28 cellular contexts compared by ENCODE assay signal in genomic region chr1:151067185-151067584, GRCh38. TPM values are rescaled to one million over a fixed set of nuclear protein-coding genes. Genes with fewer than 3 reads are reported as not detected.
A peak's percentile ranks its signal among the peaks of the same experiment; 100 is the strongest.
DNase-seq lines count a peak whose midpoint lies in the region; ATAC-seq and TF ChIP-seq lines count a peak whose summit lies in the region.
"Had no signal": no experiment of that assay in that cellular context is flagged by ENCODE, and none has a peak within 500 bp of the region (broad histone marks: within the 10 kb centered on the region; RNA-seq: fewer than 3 reads in every experiment).

No MANE protein-coding gene starts in this region.

- no peaks in the 10 kb centered on the region for H3K9me3 Mint-ChIP-seq in activated T-cell treated with anti-CD3 and anti-CD28 coated beads, Interleukin-2, amount 50 U/mL, for 72 hours
- H3K9me3 Mint-ChIP-seq in IgD-negative memory B cell (no peaks in the 10 kb centered on the region), glutamatergic neuron (ENCODE audit: unreplicated experiment) (peaks cover 28% of the 10 kb centered on the region), MCF 10A (ENCODE audit: unreplicated experiment) (no peaks in the 10 kb centered on the region)
- H3K9me3 Mint-ChIP-seq: CD8-positive, alpha-beta memory T cell had no signal

- CTCF ChIA-PET in MCF 10A (lab: Yijun Ruan, JAX): interaction anchor here (0.5 to 1.6 kb wide), 4 partner anchors 71 to 812 kb away, joined by 3 to 5 read pairs (median 4); no protein-coding TSS in a partner anchor

- no peaks in the 10 kb centered on the region for H3K27me3 ChIP-seq in sigmoid colon
- H3K27me3 ChIP-seq: adrenal gland, body of pancreas, gastroesophageal sphincter, hepatocyte, upper lobe of left lung had no signal

- no peaks in the 10 kb centered on the region for H3K9me3 ChIP-seq in sigmoid colon
- H3K9me3 ChIP-seq: adrenal gland, body of pancreas, gastroesophageal sphincter, upper lobe of left lung had no signal

- TF ChIP-seq POLR2A in sigmoid colon (IDR thresholded peaks at IDR 0.05): no peak

- peaks cover 0 to 21% (median 14%) of the 10 kb centered on the region in 4 donors for H3K4me1 ChIP-seq in sigmoid colon

- no peak for TF ChIP-seq EP300 in sigmoid colon (IDR thresholded peaks at IDR 0.05)

- no TSS peak for BruUV-seq in MCF 10A (replicated peaks; lab: Mats Ljungman, UMichigan)

- 94% methylated on average over 4 of the region's 4 CpGs for WGBS in sigmoid colon, 2 donors

- no peak for TF ChIP-seq CTCF in glutamatergic neuron (IDR thresholded peaks at IDR 0.05; ENCODE audit: partially characterized antibody, unreplicated experiment)
- TF ChIP-seq CTCF in sigmoid colon (IDR thresholded peaks at IDR 0.05): no peak
- TF ChIP-seq CTCF in MCF 10A (IDR thresholded peaks at IDR 0.05; ENCODE audit: unreplicated experiment): no peak

- peaks cover 53% of the 10 kb centered on the region for H3K4me1 Mint-ChIP-seq in activated T-cell treated with anti-CD3 and anti-CD28 coated beads, Interleukin-2, amount 50 U/mL, for 72 hours (ENCODE audit: low read depth)
- peaks cover 8 to 15% (median 11%) of the 10 kb centered on the region in 3 donors for H3K4me1 Mint-ChIP-seq in IgD-negative memory B cell
- H3K4me1 Mint-ChIP-seq in glutamatergic neuron (ENCODE audit: low read depth, unreplicated experiment): peaks cover 35% of the 10 kb centered on the region
- H3K4me1 Mint-ChIP-seq in MCF 10A (ENCODE audit: insufficient read depth, unreplicated experiment): peaks cover 9% of the 10 kb centered on the region

- no peak overlapping the region for H3K27ac ChIP-seq in sigmoid colon
- H3K27ac ChIP-seq: body of pancreas, gastroesophageal sphincter, hepatocyte, upper lobe of left lung, VCaP had no signal

- no peak for DNase-seq in activated T-cell treated with anti-CD3 and anti-CD28 coated beads, Interleukin-2, amount 50 U/mL, for 72 hours
- no peak for DNase-seq in activated T-cell treated with anti-CD3 and anti-CD28 coated beads for 4 hours
- DNase-seq in glutamatergic neuron: no peak
- DNase-seq in sigmoid colon: peak; percentile 25
- no peak for DNase-seq in MCF 10A (ENCODE audit: unreplicated experiment)
- DNase-seq in NCI-H226: no peak
- no peak for DNase-seq in left colon
- DNase-seq: 8988T; activated CD4-positive, alpha-beta T cell treated with anti-CD3 and anti-CD28 coated beads for 48 hours; activated CD8-positive, alpha-beta memory T cell treated with anti-CD3 and anti-CD28 coated beads for 24 hours; activated gamma-delta T cell treated with Interleukin-2 at 50 U/mL for 16 hours; adrenal gland; body of pancreas; CD8-positive, alpha-beta memory T cell; GOT3; IMR-90; left cardiac atrium; NCI-H1092; NCI-H1694 treated with DMSO at 0.1 percent for 48 hours; NCI-H82; SHP77 treated with DMSO at 0.1 percent for 48 hours; stimulated activated CD4-positive, alpha-beta T cell treated with anti-CD3 and anti-CD28 coated beads, Interleukin-4, amount 100 ng/mL, for 24 hours; T1000; upper lobe of left lung had no signal

- H3K27me3 Mint-ChIP-seq in activated T-cell treated with anti-CD3 and anti-CD28 coated beads, Interleukin-2, amount 50 U/mL, for 72 hours (ENCODE audit: low read depth): no peaks in the 10 kb centered on the region
- no peaks in the 10 kb centered on the region for H3K27me3 Mint-ChIP-seq in IgD-negative memory B cell
- H3K27me3 Mint-ChIP-seq in glutamatergic neuron (ENCODE audit: unreplicated experiment): peaks cover 30% of the 10 kb centered on the region
- H3K27me3 Mint-ChIP-seq in MCF 10A (ENCODE audit: insufficient read depth, unreplicated experiment): no peaks in the 10 kb centered on the region
- H3K27me3 Mint-ChIP-seq: CD8-positive, alpha-beta memory T cell had no signal

- intact Hi-C loops in sigmoid colon (cut with DNase I): no loop called here
- intact Hi-C loops in MCF 10A (cut with micrococcal nuclease): no loop called here
- intact Hi-C loops in left colon (cut with DNase I, micrococcal nuclease): no loop called here

- peaks cover 5 to 8% of the 10 kb centered on the region in 2 donors for H3K36me3 Mint-ChIP-seq in activated T-cell treated with anti-CD3 and anti-CD28 coated beads, Interleukin-2, amount 50 U/mL, for 72 hours (ENCODE audit: insufficient read depth in 2 of 2)
- H3K36me3 Mint-ChIP-seq in IgD-negative memory B cell: peaks cover 5% of the 10 kb centered on the region
- H3K36me3 Mint-ChIP-seq in glutamatergic neuron (ENCODE audit: unreplicated experiment): peaks cover 18% of the 10 kb centered on the region
- peaks cover 17% of the 10 kb centered on the region for H3K36me3 Mint-ChIP-seq in MCF 10A (ENCODE audit: insufficient read depth, unreplicated experiment)

- H3K36me3 ChIP-seq in sigmoid colon: no peaks in the 10 kb centered on the region
- H3K36me3 ChIP-seq: adrenal gland, gastroesophageal sphincter, upper lobe of left lung had no signal

- H3K4me3 ChIP-seq in sigmoid colon: no peak overlapping the region
- H3K4me3 ChIP-seq: adrenal gland, body of pancreas, gastroesophageal sphincter, hepatocyte, upper lobe of left lung had no signal

- POLR2A ChIA-PET in MCF 10A (lab: Yijun Ruan, JAX): interaction anchor here (1.3 to 2.5 kb wide), 2 partner anchors 8 to 61 kb away, joined by 3 to 5 read pairs; partner anchors contain the start of genes CDC42SE1 and MINDY1

- no peak overlapping the region for H3K4me3 Mint-ChIP-seq in activated T-cell treated with anti-CD3 and anti-CD28 coated beads, Interleukin-2, amount 50 U/mL, for 72 hours
- H3K4me3 Mint-ChIP-seq in IgD-negative memory B cell: peak overlapping the region in 3 of 4 donors; percentile 21 to 65 (median 49)
- peak overlapping the region; percentile 53 for H3K4me3 Mint-ChIP-seq in glutamatergic neuron (ENCODE audit: unreplicated experiment)
- no peak overlapping the region for H3K4me3 Mint-ChIP-seq in MCF 10A (ENCODE audit: unreplicated experiment)

- no peak for ATAC-seq in activated T-cell treated with anti-CD3 and anti-CD28 coated beads, Interleukin-2, amount 50 U/mL, for 72 hours (replicated peaks in 1 of 2)
- no peak for ATAC-seq in left colon
- ATAC-seq: body of pancreas, gastroesophageal sphincter, left cardiac atrium had no signal

- H3K27ac Mint-ChIP-seq in activated T-cell treated with anti-CD3 and anti-CD28 coated beads, Interleukin-2, amount 50 U/mL, for 72 hours: peak overlapping the region; percentile 4
- H3K27ac Mint-ChIP-seq in IgD-negative memory B cell (peak overlapping the region in 1 of 3 donors; percentile 11), glutamatergic neuron (ENCODE audit: unreplicated experiment) (no peak overlapping the region), MCF 10A (ENCODE audit: low read depth, unreplicated experiment) (no peak overlapping the region)

RNA-seq across cellular contexts. Expression of gene GABPB2, which starts 3.4 kb away (rescaled TPM):
- 10 to 100 TPM; 22.7 to 29.1 TPM for total RNA-seq in activated T-cell treated with anti-CD3 and anti-CD28 coated beads, Interleukin-2, amount 50 U/mL, for 72 hours
- polyA plus RNA-seq in IgD-negative memory B cell (5.5 TPM), sigmoid colon (1 to 10 TPM; 3.6 to 7.9 (median 4.2) TPM)
- total RNA-seq in glutamatergic neuron (ENCODE audit: unreplicated experiment) (5.4 TPM), sigmoid colon (10 to 100 TPM; 20.6 to 27.0 (median 25.3) TPM), MCF 10A (2022) (20.2 and 22.9 TPM in 2 replicates), left colon (10 to 100 TPM; 14.7 to 15.8 TPM)

RNA-seq across cellular contexts. Expression of gene MLLT11, which starts 7.0 kb away (rescaled TPM):
- total RNA-seq in activated T-cell treated with anti-CD3 and anti-CD28 coated beads, Interleukin-2, amount 50 U/mL, for 72 hours: 1 to 10 TPM; 5.3 to 5.6 TPM
- polyA plus RNA-seq in IgD-negative memory B cell: 1.5 TPM
- 504 TPM for total RNA-seq in glutamatergic neuron (ENCODE audit: unreplicated experiment)
- 1 to 10 TPM; 2.1 to 5.0 (median 4.1) TPM for total RNA-seq in sigmoid colon
- 1 to 10 TPM in 1 of 3 donors, under 1 TPM in 2; 0.60 to 2.9 (median 0.69) TPM for polyA plus RNA-seq in sigmoid colon
- 0.86 and 1.3 TPM in 2 replicates for total RNA-seq in MCF 10A (2022)
- under 1 TPM; 0.21 to 0.81 TPM for total RNA-seq in left colon

RNA-seq across cellular contexts. Expression of gene CDC42SE1, which starts 7.8 kb away (rescaled TPM):
- total RNA-seq in activated T-cell treated with anti-CD3 and anti-CD28 coated beads, Interleukin-2, amount 50 U/mL, for 72 hours: 100 to 1,000 TPM; 210 to 220 TPM
- polyA plus RNA-seq in IgD-negative memory B cell (86.2 TPM), sigmoid colon (10 to 100 TPM; 35.4 to 82.8 (median 52.7) TPM)
- total RNA-seq in glutamatergic neuron (ENCODE audit: unreplicated experiment) (127 TPM), sigmoid colon (10 to 100 TPM; 37.8 to 53.6 (median 47.1) TPM), MCF 10A (2022) (134 and 139 TPM in 2 replicates), left colon (10 to 100 TPM; 65.5 to 74.4 TPM)

RNA-seq across cellular contexts. Expression of gene C1orf56, which starts 19.6 kb away (rescaled TPM):
- total RNA-seq in activated T-cell treated with anti-CD3 and anti-CD28 coated beads, Interleukin-2, amount 50 U/mL, for 72 hours: 1 to 10 TPM; 2.1 to 3.1 TPM
- 4.5 TPM for polyA plus RNA-seq in IgD-negative memory B cell
- 1.8 TPM for total RNA-seq in glutamatergic neuron (ENCODE audit: unreplicated experiment)
- total RNA-seq in sigmoid colon: 1 to 10 TPM; 4.1 to 7.8 (median 7.0) TPM
- polyA plus RNA-seq in sigmoid colon: 1 to 10 TPM in 2 of 3 donors, under 1 TPM in 1; 0.46 to 2.3 (median 1.2) TPM
- 2.2 and 2.7 TPM in 2 replicates for total RNA-seq in MCF 10A (2022)
- 1 to 10 TPM; 3.0 to 4.1 TPM for total RNA-seq in left colon

RNA-seq across cellular contexts. Expression of gene BNIPL, which starts 30.8 kb away (rescaled TPM):
- total RNA-seq in activated T-cell treated with anti-CD3 and anti-CD28 coated beads, Interleukin-2, amount 50 U/mL, for 72 hours: 1 to 10 TPM; 2.8 to 5.3 TPM
- 0.13 TPM for polyA plus RNA-seq in IgD-negative memory B cell
- 1.4 TPM for total RNA-seq in glutamatergic neuron (ENCODE audit: unreplicated experiment)
- under 1 TPM in 2 of 4 donors, not detected in 2; 0.28 to 0.36 TPM for total RNA-seq in sigmoid colon
- under 1 TPM in 1 of 3 donors, not detected in 2; 0.47 TPM for polyA plus RNA-seq in sigmoid colon
- total RNA-seq in MCF 10A (2022): 1.2 and 2.3 TPM in 2 replicates
- under 1 TPM; 0.61 to 0.75 TPM for total RNA-seq in left colon

Comparison
In these comparisons a context has a peak if more than half of its experiments do, and no peak if none do; other contexts are left out.
1. H3K4me3 Mint-ChIP-seq: peak in IgD-negative memory B cell (3 of 4) and glutamatergic neuron (single experiment); none in activated T-cell treated with anti-CD3 and anti-CD28 coated beads, Interleukin-2, amount 50 U/mL, for 72 hours (0 of 2) and MCF 10A (single experiment).
2. RNA of gene MLLT11, which starts 7.0 kb away (total RNA-seq): 504 TPM in glutamatergic neuron (single experiment); 5.3 to 5.6 TPM in activated T-cell treated with anti-CD3 and anti-CD28 coated beads, Interleukin-2, amount 50 U/mL, for 72 hours, 2.1 to 5.0 TPM in sigmoid colon, 0.86 to 1.3 TPM in MCF 10A and 0.21 to 0.81 TPM in left colon; every median in the first group is over 10 times any median in the second.